1 cellular context compared by ENCODE assay signal in the genomic region with DNA sequence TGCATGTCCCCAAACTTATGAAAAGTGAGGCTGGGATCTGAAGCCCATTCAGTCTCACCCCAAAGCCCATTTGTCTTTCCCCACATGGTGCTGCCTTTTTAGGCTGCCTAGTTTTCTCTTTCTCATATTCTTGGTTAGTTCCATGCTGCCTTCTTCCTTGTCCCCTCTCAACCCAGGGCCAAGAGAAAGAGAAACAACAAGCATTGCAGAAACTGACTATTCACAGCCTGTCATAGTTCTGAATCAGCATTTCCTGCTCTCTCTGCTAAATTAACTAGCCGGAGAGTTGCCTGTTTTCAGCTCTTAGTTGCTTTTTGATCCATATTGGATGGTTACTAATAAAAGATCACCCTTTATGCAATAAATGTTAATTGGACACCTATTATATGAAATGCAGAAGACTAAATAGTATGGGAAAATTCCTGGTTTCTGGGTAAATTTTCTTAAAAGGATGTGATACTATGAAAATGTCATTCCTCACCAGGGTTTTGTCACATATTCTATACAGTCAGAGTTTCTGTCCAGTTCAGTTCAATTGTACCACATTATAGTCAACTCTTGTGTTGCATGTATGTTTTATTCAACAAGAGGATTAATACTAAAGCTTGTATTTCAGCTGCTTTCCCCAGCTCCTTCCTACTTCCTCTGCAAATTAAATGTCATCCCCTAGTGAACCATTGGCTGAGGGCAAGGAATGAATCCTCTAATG.
TF ChIP-seq lines count a peak whose summit lies in the region.

No MANE protein-coding gene starts in this region.

TF ChIP-seq in SK-N-SH treated with all-trans-retinoic acid at 6 μM for 48 hours, 23 proteins besides CTCF, POLR2A, EP300 and RAD21 (continued from another document):
- TF ChIP-seq, protein P1, sequence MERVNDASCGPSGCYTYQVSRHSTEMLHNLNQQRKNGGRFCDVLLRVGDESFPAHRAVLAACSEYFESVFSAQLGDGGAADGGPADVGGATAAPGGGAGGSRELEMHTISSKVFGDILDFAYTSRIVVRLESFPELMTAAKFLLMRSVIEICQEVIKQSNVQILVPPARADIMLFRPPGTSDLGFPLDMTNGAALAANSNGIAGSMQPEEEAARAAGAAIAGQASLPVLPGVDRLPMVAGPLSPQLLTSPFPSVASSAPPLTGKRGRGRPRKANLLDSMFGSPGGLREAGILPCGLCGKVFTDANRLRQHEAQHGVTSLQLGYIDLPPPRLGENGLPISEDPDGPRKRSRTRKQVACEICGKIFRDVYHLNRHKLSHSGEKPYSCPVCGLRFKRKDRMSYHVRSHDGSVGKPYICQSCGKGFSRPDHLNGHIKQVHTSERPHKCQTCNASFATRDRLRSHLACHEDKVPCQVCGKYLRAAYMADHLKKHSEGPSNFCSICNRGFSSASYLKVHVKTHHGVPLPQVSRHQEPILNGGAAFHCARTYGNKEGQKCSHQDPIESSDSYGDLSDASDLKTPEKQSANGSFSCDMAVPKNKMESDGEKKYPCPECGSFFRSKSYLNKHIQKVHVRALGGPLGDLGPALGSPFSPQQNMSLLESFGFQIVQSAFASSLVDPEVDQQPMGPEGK (CRISPR knock-in tag; IDR thresholded peaks at IDR 0.05; ENCODE audit: borderline replicate concordance): no peak
- TF ChIP-seq ZNF8 (CRISPR knock-in tag; IDR thresholded peaks at IDR 0.05) (no peak), ZNF565 (CRISPR knock-in tag; conservative IDR thresholded peaks at IDR 0.05; ENCODE audit: low read depth) (no peak), PPARA (CRISPR knock-in tag; IDR thresholded peaks at IDR 0.05; ENCODE audit: borderline replicate concordance) (no peak), TCF4 (CRISPR knock-in tag; IDR thresholded peaks at IDR 0.05; ENCODE audit: borderline replicate concordance) (no peak), GLIS3 (CRISPR knock-in tag; IDR thresholded peaks at IDR 0.05) (no peak)
